ENCODE assay signal across 15 cellular contexts in the genomic region with DNA sequence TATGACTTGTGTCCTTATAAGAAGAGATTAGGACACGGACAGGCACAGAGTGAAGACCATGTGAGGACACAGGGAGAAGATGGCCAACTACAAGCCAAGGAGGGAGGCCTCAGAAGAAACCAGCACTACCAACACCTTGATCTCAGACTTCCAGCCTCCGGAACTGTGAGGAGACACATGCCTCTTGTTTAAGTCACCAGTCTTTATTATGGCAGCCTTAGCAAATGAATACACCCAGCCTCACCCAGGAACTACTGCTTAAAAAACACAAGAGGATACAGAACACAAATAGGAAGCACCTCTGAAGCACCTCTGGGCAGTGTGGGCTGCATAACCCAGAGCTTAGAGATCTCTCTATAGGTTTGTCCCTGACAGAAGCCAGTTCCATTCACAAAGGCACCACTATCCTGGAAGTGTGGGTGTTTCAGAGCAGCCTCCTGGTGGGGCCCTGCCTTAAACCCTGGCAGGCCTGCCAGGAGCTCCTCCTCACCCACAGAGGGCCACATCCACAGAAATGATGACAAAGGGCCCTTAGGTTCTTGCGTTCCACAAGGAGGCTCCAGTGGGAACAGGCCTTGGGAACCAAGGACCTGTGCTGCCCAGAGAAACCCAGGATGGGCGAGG. TPM values are rescaled to one million over a fixed set of nuclear protein-coding genes. Genes with fewer than 3 reads are reported as not detected.
DNase-seq lines count a peak whose midpoint lies in the region; ATAC-seq and TF ChIP-seq lines count a peak whose summit lies in the region.
"Had no signal": no experiment of that assay in that cellular context is flagged by ENCODE, and none has a peak within 500 bp of the region (broad histone marks: within the 10 kb centered on the region; RNA-seq: fewer than 3 reads in every experiment).

No MANE protein-coding gene starts in this region.

- H3K36me3 Mint-ChIP-seq in immature natural killer cell = peaks cover 0 to 3% (median 0%) of the 10 kb centered on the region in 3 donors
- H3K36me3 Mint-ChIP-seq: CD8-positive, alpha-beta memory T cell had no signal

- H3K27ac Mint-ChIP-seq in immature natural killer cell = no peak overlapping the region
- H3K27ac Mint-ChIP-seq: activated T-helper 17 cell treated with anti-CD3 and anti-CD28 coated beads, Interleukin-2, amount 50 U/mL, for 72 hours; CD8-positive, alpha-beta memory T cell; dendritic cell treated with granulocyte-macrophage colony-stimulating factor and Interleukin-4, amounts not matched to agents 40 ng/mL and 50 ng/mL, for 4 days had no signal

- POLR2A ChIA-PET in GM10248 (lab: Yijun Ruan, JAX) = no interaction called here

- H3K4me1 ChIP-seq in ascending aorta = peaks cover 4 to 15% of the 10 kb centered on the region in 2 donors
- H3K4me1 ChIP-seq in gastroesophageal sphincter = peaks cover 0 to 20% (median 11%) of the 10 kb centered on the region in 3 donors
- peaks cover 3 to 35% (median 23%) of the 10 kb centered on the region in 4 donors for H3K4me1 ChIP-seq in sigmoid colon

- H3K4me3 Mint-ChIP-seq in immature natural killer cell = no peak overlapping the region
- H3K4me3 Mint-ChIP-seq: activated T-helper 17 cell treated with anti-CD3 and anti-CD28 coated beads, Interleukin-2, amount 50 U/mL, for 72 hours; CD8-positive, alpha-beta memory T cell; dendritic cell treated with granulocyte-macrophage colony-stimulating factor and Interleukin-4, amounts not matched to agents 40 ng/mL and 50 ng/mL, for 4 days had no signal

- ATAC-seq in gastroesophageal sphincter = no peak
- ATAC-seq: activated T-helper 17 cell treated with anti-CD3 and anti-CD28 coated beads, Interleukin-2, amount 50 U/mL, for 72 hours had no signal

- H3K27me3 ChIP-seq in ascending aorta (no peaks in the 10 kb centered on the region), gastroesophageal sphincter (no peaks in the 10 kb centered on the region), sigmoid colon (no peaks in the 10 kb centered on the region)
- H3K27me3 ChIP-seq: MG63 had no signal

- H3K4me3 ChIP-seq in ascending aorta = no peak overlapping the region
- no peak overlapping the region for H3K4me3 ChIP-seq in gastroesophageal sphincter
- H3K4me3 ChIP-seq in sigmoid colon = no peak overlapping the region
- H3K4me3 ChIP-seq: MG63, SK-N-MC had no signal

- WGBS in gastroesophageal sphincter (ENCODE audit: low coverage in 1 of 2), 2 donors = 49% methylated on average over 4 of the region's 4 CpGs; no CpG with 5 or more reads in 1 of the 2 donors
- WGBS in sigmoid colon, 2 donors = 85 to 90% methylated on average over 4 of the region's 4 CpGs

- intact Hi-C loops in ascending aorta (cut with DNase I) (no loop called here), sigmoid colon (cut with DNase I) (no loop called here)

- TF ChIP-seq POLR2A in gastroesophageal sphincter (IDR thresholded peaks at IDR 0.05) (no peak), sigmoid colon (IDR thresholded peaks at IDR 0.05) (no peak)

- H3K36me3 ChIP-seq in ascending aorta = no peaks in the 10 kb centered on the region
- H3K36me3 ChIP-seq in gastroesophageal sphincter = no peaks in the 10 kb centered on the region
- H3K36me3 ChIP-seq in sigmoid colon = no peaks in the 10 kb centered on the region
- H3K36me3 ChIP-seq: MG63 had no signal

- H3K27me3 Mint-ChIP-seq in immature natural killer cell (ENCODE audit: low read depth in 3 of 3) = no peaks in the 10 kb centered on the region
- H3K27me3 Mint-ChIP-seq: activated T-helper 17 cell treated with anti-CD3 and anti-CD28 coated beads, Interleukin-2, amount 50 U/mL, for 72 hours; CD8-positive, alpha-beta memory T cell had no signal

- peak overlapping the region; percentile 56 to 76 for H3K27ac ChIP-seq in ascending aorta
- peak overlapping the region; percentile 9 to 85 (median 78) for H3K27ac ChIP-seq in gastroesophageal sphincter
- peak overlapping the region; percentile 72 to 91 (median 84) for H3K27ac ChIP-seq in sigmoid colon
- H3K27ac ChIP-seq: SK-N-MC had no signal

- CTCF ChIA-PET in GM10248 (lab: Yijun Ruan, JAX) = interaction anchor here (1.1 to 1.2 kb wide), 2 partner anchors 24 to 29 kb away, joined by 3 read pairs; no protein-coding TSS in a partner anchor

- H3K9me3 ChIP-seq in ascending aorta (no peaks in the 10 kb centered on the region), gastroesophageal sphincter (no peaks in the 10 kb centered on the region), sigmoid colon (no peaks in the 10 kb centered on the region)

- DNase-seq in GM10248 (ENCODE audit: extremely low spot score) (peak; percentile 8), ascending aorta (ENCODE audit: low spot score in 2 of 2) (no peak), sigmoid colon (no peak), immature natural killer cell (no peak), amygdala (lab: John Stamatoyannopoulos, UW) (no peak), medulla oblongata (ENCODE audit: extremely low spot score) (no peak)
- no peak for DNase-seq in effector CD4-positive, alpha-beta T cell
- DNase-seq: CD8-positive, alpha-beta memory T cell; stimulated activated CD4-positive, alpha-beta T cell treated with anti-CD3 and anti-CD28 coated beads, Interleukin-4, amount 100 ng/mL, for 24 hours had no signal

- TF ChIP-seq EP300 in gastroesophageal sphincter (IDR thresholded peaks at IDR 0.05) (no peak), sigmoid colon (IDR thresholded peaks at IDR 0.05) (no peak)

- no peaks in the 10 kb centered on the region for H3K9me3 Mint-ChIP-seq in immature natural killer cell
- H3K9me3 Mint-ChIP-seq: activated T-helper 17 cell treated with anti-CD3 and anti-CD28 coated beads, Interleukin-2, amount 50 U/mL, for 72 hours; CD8-positive, alpha-beta memory T cell had no signal

- no peaks in the 10 kb centered on the region for H3K4me1 Mint-ChIP-seq in immature natural killer cell
- H3K4me1 Mint-ChIP-seq: activated T-helper 17 cell treated with anti-CD3 and anti-CD28 coated beads, Interleukin-2, amount 50 U/mL, for 72 hours; CD8-positive, alpha-beta memory T cell had no signal

- no peak for TF ChIP-seq CTCF in GM10248 (IDR thresholded peaks at IDR 0.05; ENCODE audit: control extremely low read depth, extremely low read depth, low read depth, missing control alignments)
- no peak for TF ChIP-seq CTCF in ascending aorta (IDR thresholded peaks at IDR 0.05)
- peak in 1 of 4 experiments; percentile 16 for TF ChIP-seq CTCF in gastroesophageal sphincter (IDR thresholded peaks at IDR 0.05)
- no peak for TF ChIP-seq CTCF in sigmoid colon (IDR thresholded peaks at IDR 0.05)

RNA-seq across cellular contexts. Expression of a gene that starts 58.8 kb away (rescaled TPM):
- total RNA-seq in ascending aorta (not detected), gastroesophageal sphincter (10 to 100 TPM in 1 of 4 donors, 1 to 10 TPM in 2, not detected in 1; 1.5 to 13.6 (median 1.7) TPM), sigmoid colon (10 to 100 TPM in 2 of 4 donors, 1 to 10 TPM in 2; 6.1 to 45.1 (median 14.4) TPM)
- polyA plus RNA-seq in sigmoid colon (10 to 100 TPM in 1 of 3 donors, 1 to 10 TPM in 1, not detected in 1; 9.6 to 43.9 TPM), immature natural killer cell (not detected)
- total RNA-seq: activated T-helper 17 cell treated with anti-CD3 and anti-CD28 coated beads, Interleukin-2, amount 50 U/mL, for 72 hours; CD8-positive, alpha-beta memory T cell had no signal
- polyA plus RNA-seq: CD8-positive, alpha-beta memory T cell; neural cell had no signal
